1 cellular context compared by ENCODE assay signal in the genomic region with DNA sequence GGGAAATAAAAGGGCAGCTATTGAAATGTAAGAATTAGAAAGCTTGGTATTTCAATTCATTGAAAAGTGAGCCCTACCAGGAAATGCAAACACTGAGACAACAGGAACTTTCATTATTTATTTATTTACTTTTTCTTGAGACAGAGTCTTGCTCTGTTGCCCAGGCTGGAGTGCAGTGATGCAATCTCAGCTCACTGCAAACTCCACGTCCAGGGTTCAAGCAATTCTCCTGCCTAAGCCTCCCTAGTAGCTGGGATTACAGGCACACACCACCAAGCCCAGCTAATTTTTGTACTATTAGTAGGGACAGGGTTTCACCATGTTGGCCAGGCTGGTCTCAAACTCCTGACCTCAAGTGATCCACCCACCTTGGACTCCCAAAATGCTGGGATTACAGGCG. TPM values are rescaled to one million over a fixed set of nuclear protein-coding genes. Genes with fewer than 3 reads are reported as not detected.
"Had no signal": no experiment of that assay in that cellular context is flagged by ENCODE, and none has a peak within 500 bp of the region (broad histone marks: within the 10 kb centered on the region; RNA-seq: fewer than 3 reads in every experiment).

No MANE protein-coding gene starts in this region.

RNA-seq across cellular contexts. Expression of a gene that starts 29.3 kb away (rescaled TPM):
- polyA plus RNA-seq: neural cell had no signal
